In the genomic region with DNA sequence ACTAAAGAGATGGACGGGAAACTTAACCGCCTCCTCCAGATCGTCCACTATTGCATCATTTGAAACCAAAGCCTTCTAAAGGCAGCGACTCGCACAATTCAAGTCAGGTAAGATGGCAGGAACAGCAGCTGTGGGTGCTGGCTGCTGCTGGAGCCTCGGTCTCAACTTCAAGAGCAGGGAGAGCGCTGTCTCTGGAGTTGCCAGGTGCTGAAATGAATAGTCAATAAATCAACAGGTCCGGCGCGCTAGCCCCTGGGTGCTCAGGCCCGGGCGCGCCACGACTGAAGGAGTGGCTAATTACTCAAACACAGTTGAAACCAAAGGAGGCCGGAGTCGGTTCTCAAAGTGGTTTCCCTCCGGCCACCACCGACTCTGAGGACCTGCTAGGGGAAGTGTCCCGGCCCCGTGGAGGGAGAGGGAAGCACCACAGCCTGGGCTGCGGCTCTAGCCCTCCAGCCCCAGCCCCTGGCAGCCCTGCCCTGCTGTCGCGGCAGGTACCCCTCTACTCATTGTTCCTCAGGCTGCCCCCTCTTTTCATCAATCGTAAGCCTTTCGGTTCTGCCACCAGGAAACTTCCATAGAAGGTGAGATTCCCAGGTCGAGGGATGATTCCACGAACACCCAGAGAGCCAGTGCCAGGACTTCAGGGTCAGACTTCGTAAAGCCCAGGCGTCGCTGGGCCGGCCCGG, we compare ENCODE assay signal across 8 cellular contexts. TPM values are rescaled to one million over a fixed set of nuclear protein-coding genes. Genes with fewer than 3 reads are reported as not detected.
DNase-seq lines count a peak whose midpoint lies in the region; ATAC-seq and TF ChIP-seq lines count a peak whose summit lies in the region.

No MANE protein-coding gene starts in this region.

- H3K4me1 ChIP-seq in esophagus (ENCODE audit: control insufficient read depth in 2 of 2, insufficient read depth in 2 of 2, low read length in 1 of 2) (peaks cover 2% of the 10 kb centered on the region in 2 donors), muscle layer of duodenum (ENCODE audit: control insufficient read depth in 1 of 2, insufficient read depth in 2 of 2, low read length in 2 of 2) (peaks cover 0 to 4% of the 10 kb centered on the region in 2 donors)

- TF ChIP-seq POLR2A in GM18505 (IDR thresholded peaks at IDR 0.05; ENCODE audit: borderline replicate concordance, extremely low read depth, insufficient read depth, insufficient read length): no peak

- peak overlapping the region; percentile 99 for H3K4me3 Mint-ChIP-seq in activated CD8-positive, alpha-beta memory T cell treated with anti-CD3 and anti-CD28 coated beads, Interleukin-2, amount 10 ng/mL, durations not matched to agents 7 days and 5 days

- no peaks in the 10 kb centered on the region for H3K9me3 Mint-ChIP-seq in activated CD8-positive, alpha-beta memory T cell treated with anti-CD3 and anti-CD28 coated beads, Interleukin-2, amount 10 ng/mL, durations not matched to agents 7 days and 5 days (ENCODE audit: low read depth)

- H3K36me3 ChIP-seq in esophagus (ENCODE audit: control insufficient read depth in 2 of 2, insufficient read depth in 2 of 2, low read length in 1 of 2) (no peaks in the 10 kb centered on the region), muscle layer of duodenum (ENCODE audit: control insufficient read depth in 1 of 2, insufficient read depth in 2 of 2, low read length in 2 of 2) (no peaks in the 10 kb centered on the region)

- ATAC-seq in activated CD8-positive, alpha-beta memory T cell treated with anti-CD3 and anti-CD28 coated beads, Interleukin-2, amount 10 ng/mL, durations not matched to agents 7 days and 5 days: peak; percentile 31
- no peak for ATAC-seq in GM18505 (IDR thresholded peaks at IDR 0.05; ENCODE audit: unreplicated experiment)

- H3K27ac Mint-ChIP-seq in activated CD8-positive, alpha-beta memory T cell treated with anti-CD3 and anti-CD28 coated beads, Interleukin-2, amount 10 ng/mL, durations not matched to agents 7 days and 5 days: peak overlapping the region; percentile 97

- H3K27ac ChIP-seq in esophagus (ENCODE audit: low read depth in 2 of 2, low read length in 1 of 2) (peak overlapping the region; percentile 97 to 98), muscle layer of duodenum (ENCODE audit: low read length) (peak overlapping the region; percentile 79)

- peak overlapping the region; percentile 92 to 95 for H3K4me3 ChIP-seq in esophagus (ENCODE audit: low read depth in 1 of 2, low read length in 2 of 2)
- peak overlapping the region; percentile 71 to 89 for H3K4me3 ChIP-seq in muscle layer of duodenum (ENCODE audit: low read depth in 1 of 2, low read length in 2 of 2)

- CTCF ChIA-PET in HEK293T (lab: Yijun Ruan, JAX): no interaction called here
- CTCF ChIA-PET in activated CD8-positive, alpha-beta memory T cell treated with anti-CD3 and anti-CD28 coated beads, Interleukin-2, amount 10 ng/mL, durations not matched to agents 7 days and 5 days (lab: Charles Lee): interaction anchor here (1.4 to 6.9 kb wide), 3 partner anchors 9 to 117 kb away, joined by 4 to 46 read pairs (median 6); partner anchors contain the start of gene SNAPC3

- DNase-seq in COLO668 (lab: John Stamatoyannopoulos, UW; ENCODE audit: unreplicated experiment) (peak; percentile 95), HEK293T (ENCODE audit: extremely low spot score) (peak; percentile 28), NCI-H2196 (lab: John Stamatoyannopoulos, UW; ENCODE audit: unreplicated experiment) (peak; percentile 98), ureter (ENCODE audit: low spot score) (peak; percentile 69)
- DNase-seq in activated CD8-positive, alpha-beta memory T cell treated with anti-CD3 and anti-CD28 coated beads, Interleukin-2, amount 10 ng/mL, durations not matched to agents 7 days and 5 days: peak; percentile 71

- no peaks in the 10 kb centered on the region for H3K27me3 Mint-ChIP-seq in activated CD8-positive, alpha-beta memory T cell treated with anti-CD3 and anti-CD28 coated beads, Interleukin-2, amount 10 ng/mL, durations not matched to agents 7 days and 5 days

- peaks cover 41% of the 10 kb centered on the region for H3K4me1 Mint-ChIP-seq in activated CD8-positive, alpha-beta memory T cell treated with anti-CD3 and anti-CD28 coated beads, Interleukin-2, amount 10 ng/mL, durations not matched to agents 7 days and 5 days

- WGBS in esophagus, 2 donors: 3 to 5% methylated on average over 32 of the region's 32 CpGs

- H3K9me3 ChIP-seq in esophagus (ENCODE audit: control insufficient read depth in 2 of 2, insufficient read depth in 1 of 2, low read depth in 1 of 2, low read length in 1 of 2) (no peaks in the 10 kb centered on the region), muscle layer of duodenum (ENCODE audit: control insufficient read depth in 1 of 2, low read length in 2 of 2) (no peaks in the 10 kb centered on the region)

- H3K27me3 ChIP-seq in esophagus (ENCODE audit: control insufficient read depth in 1 of 2, insufficient read depth in 2 of 2, low read length in 2 of 2) (no peaks in the 10 kb centered on the region), muscle layer of duodenum (ENCODE audit: low read depth, low read length) (no peaks in the 10 kb centered on the region)

- peaks cover 8% of the 10 kb centered on the region for H3K36me3 Mint-ChIP-seq in activated CD8-positive, alpha-beta memory T cell treated with anti-CD3 and anti-CD28 coated beads, Interleukin-2, amount 10 ng/mL, durations not matched to agents 7 days and 5 days

- POLR2A ChIA-PET in HEK293T (lab: Yijun Ruan, JAX): interaction anchor here (2.1 kb wide), 1 partner anchor 116 kb away, joined by 6 read pairs; the partner anchor contains the start of gene SNAPC3

TF ChIP-seq in HEK293T, 16 proteins besides CTCF, POLR2A, EP300 and RAD21:
- TF ChIP-seq L3MBTL2 (conservative IDR thresholded peaks at IDR 0.05) (no peak), PKNOX1 (IDR thresholded peaks at IDR 0.05) (peak; percentile 61), SP1 (IDR thresholded peaks at IDR 0.05) (no peak), ARNT (IDR thresholded peaks at IDR 0.05) (no peak), HDGF (IDR thresholded peaks at IDR 0.05; ENCODE audit: borderline replicate concordance) (no peak), FOXM1 (IDR thresholded peaks at IDR 0.05; ENCODE audit: borderline replicate concordance) (no peak)

RNA-seq across cellular contexts. Expression of gene TTC39B, which starts 0.8 kb away (rescaled TPM):
- total RNA-seq in activated CD8-positive, alpha-beta memory T cell treated with anti-CD3 and anti-CD28 coated beads, Interleukin-2, amount 10 ng/mL, durations not matched to agents 7 days and 5 days: 10 to 100 TPM; 16.2 to 34.3 TPM
- 10 to 100 TPM in 1 of 2 donors, 1 to 10 TPM in 1; 9.9 to 10.7 TPM for polyA plus RNA-seq in esophagus
- total RNA-seq in ureter: 18.6 TPM

Comparison
In these comparisons a context has a peak if more than half of its experiments do, and no peak if none do; other contexts are left out.
1. DNase-seq: peak in every context shown above with its lines; median percentile 98 in NCI-H2196; 95 in COLO668; 71 in activated CD8-positive, alpha-beta memory T cell treated with anti-CD3 and anti-CD28 coated beads, Interleukin-2, amount 10 ng/mL, durations not matched to agents 7 days and 5 days; 69 in ureter; 28 in HEK293T.